ENCODE assay signal across 1 cellular context in the genomic region with DNA sequence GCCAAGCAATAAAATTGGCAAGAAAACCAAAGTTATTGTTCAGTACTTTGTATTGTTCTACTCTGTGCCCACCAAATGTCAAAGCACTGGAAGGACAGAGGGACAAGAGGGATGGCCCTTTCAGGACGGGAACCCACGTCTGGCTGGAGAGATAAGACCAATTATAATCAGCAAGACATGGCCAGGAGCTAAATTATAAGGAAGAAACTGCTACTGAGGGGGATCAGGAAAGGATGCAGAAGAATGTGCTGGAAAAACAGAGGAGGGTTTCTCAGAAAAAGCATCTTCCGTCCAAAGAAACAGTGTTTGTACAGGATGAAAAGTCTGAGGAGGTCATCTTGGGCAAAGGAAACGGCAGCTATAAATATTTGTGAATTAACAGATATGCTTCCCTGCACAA.
TF ChIP-seq lines count a peak whose summit lies in the region.

No MANE protein-coding gene starts in this region.

TF ChIP-seq in IMR-90, 13 proteins besides CTCF, POLR2A, EP300 and RAD21 (continued from another document):
- TF ChIP-seq RFX5 (IDR thresholded peaks at IDR 0.05; ENCODE audit: low read depth, low read length), result no peak
- TF ChIP-seq SMC3 (IDR thresholded peaks at IDR 0.05; ENCODE audit: low read depth, low read length), result no peak
- no peak for TF ChIP-seq FOS (IDR thresholded peaks at IDR 0.05; ENCODE audit: low read depth, low read length)
- TF ChIP-seq MAZ (IDR thresholded peaks at IDR 0.05; ENCODE audit: borderline replicate concordance, low read depth, low read length), result no peak
